1 cellular context compared by ENCODE assay signal in the genomic region with DNA sequence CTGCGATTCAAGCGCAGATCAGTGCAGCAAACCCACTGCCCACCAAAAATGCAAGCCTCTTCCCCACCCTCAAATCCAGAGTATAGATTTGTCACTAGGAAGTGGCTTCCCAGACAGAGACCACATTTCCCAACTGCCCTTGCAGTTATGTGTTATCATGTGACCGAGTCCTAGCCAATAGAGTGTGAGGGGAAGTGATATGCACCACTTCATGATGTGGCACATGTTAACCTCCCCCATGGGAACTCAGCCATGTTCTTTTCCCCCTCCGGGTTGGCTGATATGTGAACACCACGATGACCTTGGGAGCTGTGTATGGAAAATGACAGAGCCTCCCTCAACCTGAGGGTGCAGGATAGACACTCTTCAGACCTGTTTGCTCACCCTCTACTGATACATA.
TF ChIP-seq lines count a peak whose summit lies in the region.

No MANE protein-coding gene starts in this region.

TF ChIP-seq in K562, 482 proteins besides CTCF, POLR2A, EP300 and RAD21 (continued from another document and continues in another):
- TF ChIP-seq, protein P1, sequence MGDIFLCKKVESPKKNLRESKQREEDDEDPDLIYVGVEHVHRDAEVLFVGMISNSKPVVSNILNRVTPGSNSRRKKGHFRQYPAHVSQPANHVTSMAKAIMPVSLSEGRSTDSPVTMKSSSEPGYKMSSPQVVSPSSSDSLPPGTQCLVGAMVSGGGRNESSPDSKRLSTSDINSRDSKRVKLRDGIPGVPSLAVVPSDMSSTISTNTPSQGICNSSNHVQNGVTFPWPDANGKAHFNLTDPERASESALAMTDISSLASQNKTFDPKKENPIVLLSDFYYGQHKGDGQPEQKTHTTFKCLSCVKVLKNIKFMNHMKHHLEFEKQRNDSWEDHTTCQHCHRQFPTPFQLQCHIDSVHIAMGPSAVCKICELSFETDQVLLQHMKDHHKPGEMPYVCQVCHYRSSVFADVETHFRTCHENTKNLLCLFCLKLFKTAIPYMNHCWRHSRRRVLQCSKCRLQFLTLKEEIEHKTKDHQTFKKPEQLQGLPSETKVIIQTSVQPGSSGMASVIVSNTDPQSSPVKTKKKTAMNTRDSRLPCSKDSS (IDR thresholded peaks at IDR 0.05; ENCODE audit: low read depth, partially characterized antibody) = no peak
- TF ChIP-seq, protein P2, sequence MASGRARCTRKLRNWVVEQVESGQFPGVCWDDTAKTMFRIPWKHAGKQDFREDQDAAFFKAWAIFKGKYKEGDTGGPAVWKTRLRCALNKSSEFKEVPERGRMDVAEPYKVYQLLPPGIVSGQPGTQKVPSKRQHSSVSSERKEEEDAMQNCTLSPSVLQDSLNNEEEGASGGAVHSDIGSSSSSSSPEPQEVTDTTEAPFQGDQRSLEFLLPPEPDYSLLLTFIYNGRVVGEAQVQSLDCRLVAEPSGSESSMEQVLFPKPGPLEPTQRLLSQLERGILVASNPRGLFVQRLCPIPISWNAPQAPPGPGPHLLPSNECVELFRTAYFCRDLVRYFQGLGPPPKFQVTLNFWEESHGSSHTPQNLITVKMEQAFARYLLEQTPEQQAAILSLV (tag; IDR thresholded peaks at IDR 0.05) = no peak
- TF ChIP-seq, protein P3, sequence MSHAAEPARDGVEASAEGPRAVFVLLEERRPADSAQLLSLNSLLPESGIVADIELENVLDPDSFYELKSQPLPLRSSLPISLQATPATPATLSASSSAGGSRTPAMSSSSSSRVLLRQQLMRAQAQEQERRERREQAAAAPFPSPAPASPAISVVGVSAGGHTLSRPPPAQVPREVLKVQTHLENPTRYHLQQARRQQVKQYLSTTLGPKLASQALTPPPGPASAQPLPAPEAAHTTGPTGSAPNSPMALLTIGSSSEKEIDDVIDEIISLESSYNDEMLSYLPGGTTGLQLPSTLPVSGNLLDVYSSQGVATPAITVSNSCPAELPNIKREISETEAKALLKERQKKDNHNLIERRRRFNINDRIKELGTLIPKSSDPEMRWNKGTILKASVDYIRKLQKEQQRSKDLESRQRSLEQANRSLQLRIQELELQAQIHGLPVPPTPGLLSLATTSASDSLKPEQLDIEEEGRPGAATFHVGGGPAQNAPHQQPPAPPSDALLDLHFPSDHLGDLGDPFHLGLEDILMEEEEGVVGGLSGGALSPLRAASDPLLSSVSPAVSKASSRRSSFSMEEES (CRISPR knock-in tag; IDR thresholded peaks at IDR 0.05) = peak; percentile 20
- TF ChIP-seq CHD4 (IDR thresholded peaks at IDR 0.05; ENCODE audit: insufficient read depth, insufficient replicate concordance, low read depth, low read length, poor library complexity, severe bottlenecking) (no peak), CBX8 (IDR thresholded peaks at IDR 0.05; ENCODE audit: borderline replicate concordance, extremely low read depth, low read depth, low read length, poor library complexity, severe bottlenecking) (no peak), MAFK (IDR thresholded peaks at IDR 0.05; ENCODE audit: low read length) (no peak), HCFC1 (IDR thresholded peaks at IDR 0.05; ENCODE audit: low read depth, low read length) (peak; percentile 66), DPF2 (IDR thresholded peaks at IDR 0.05) (no peak), RFX1 (IDR thresholded peaks at IDR 0.05) (no peak), YY1 (IDR thresholded peaks at IDR 0.05; ENCODE audit: borderline replicate concordance in 1 of 3, control insufficient read depth in 1 of 3, extremely low read depth in 1 of 3, insufficient read depth in 3 of 3, insufficient read length in 1 of 3, insufficient replicate concordance in 2 of 3, low read depth in 1 of 3, low read length in 2 of 3) (peak in 1 of 3 experiments; percentile 63), RAD51 (IDR thresholded peaks at IDR 0.05; ENCODE audit: borderline replicate concordance, low read depth) (peak; percentile 78), JUNB (CRISPR knock-in tag; conservative IDR thresholded peaks at IDR 0.05) (no peak), CREB1 (IDR thresholded peaks at IDR 0.05) (no peak), CREB1 (CRISPR knock-in tag; IDR thresholded peaks at IDR 0.05) (no peak), BDP1 (IDR thresholded peaks at IDR 0.05; ENCODE audit: insufficient read depth, insufficient read length) (no peak), KDM1A (IDR thresholded peaks at IDR 0.05) (no peak), FOS (IDR thresholded peaks at IDR 0.05; ENCODE audit: extremely low read depth, insufficient read length) (peak; percentile 48), ZC3H11A (IDR thresholded peaks at IDR 0.05; ENCODE audit: low read depth, low read length) (no peak), YBX1 (IDR thresholded peaks at IDR 0.05) (no peak), TRIM24 (IDR thresholded peaks at IDR 0.05) (no peak), PRMT5 (CRISPR knock-in tag; IDR thresholded peaks at IDR 0.05) (no peak), ZNF77 (CRISPR knock-in tag; IDR thresholded peaks at IDR 0.05) (no peak), RBM39 (optimal IDR thresholded peaks at IDR 0.05; ENCODE audit: low read depth, low read length) (no peak), CBX3 (IDR thresholded peaks at IDR 0.05; ENCODE audit: borderline replicate concordance in 1 of 2, low read length in 2 of 2) (peak in 1 of 2 experiments; percentile 51; a peak in 1 of 3 replicates), GABPA (tag; conservative IDR thresholded peaks at IDR 0.05; ENCODE audit: low read depth) (no peak), RBM17 (IDR thresholded peaks at IDR 0.05; ENCODE audit: borderline replicate concordance, low read depth, low read length) (no peak), FOXM1 (IDR thresholded peaks at IDR 0.05; ENCODE audit: low read depth) (no peak), FOXM1 (CRISPR knock-in tag; IDR thresholded peaks at IDR 0.05; ENCODE audit: low read depth) (no peak), MYC (IDR thresholded peaks at IDR 0.05; ENCODE audit: low read depth, low read length) (peak; percentile 47; the same call in 1 of the 2 replicates), MYC (CRISPR knock-in tag; IDR thresholded peaks at IDR 0.05; ENCODE audit: borderline replicate concordance, low read depth) (no peak), RCOR1 (IDR thresholded peaks at IDR 0.05; ENCODE audit: borderline replicate concordance in 1 of 2, low read depth in 2 of 2, low read length in 2 of 2) (no peak), SMARCC2 (IDR thresholded peaks at IDR 0.05; ENCODE audit: low read depth) (no peak), NCOA6 (IDR thresholded peaks at IDR 0.05) (no peak), ETV6 (IDR thresholded peaks at IDR 0.05; ENCODE audit: borderline replicate concordance in 1 of 2, low read depth in 2 of 2, low read length in 1 of 2) (no peak), ETV6 (CRISPR knock-in tag; IDR thresholded peaks at IDR 0.05; ENCODE audit: borderline replicate concordance) (no peak), RBM25 (IDR thresholded peaks at IDR 0.05; ENCODE audit: low read depth, low read length, severe bottlenecking) (peak; percentile 17)
- TF ChIP-seq, protein P4, sequence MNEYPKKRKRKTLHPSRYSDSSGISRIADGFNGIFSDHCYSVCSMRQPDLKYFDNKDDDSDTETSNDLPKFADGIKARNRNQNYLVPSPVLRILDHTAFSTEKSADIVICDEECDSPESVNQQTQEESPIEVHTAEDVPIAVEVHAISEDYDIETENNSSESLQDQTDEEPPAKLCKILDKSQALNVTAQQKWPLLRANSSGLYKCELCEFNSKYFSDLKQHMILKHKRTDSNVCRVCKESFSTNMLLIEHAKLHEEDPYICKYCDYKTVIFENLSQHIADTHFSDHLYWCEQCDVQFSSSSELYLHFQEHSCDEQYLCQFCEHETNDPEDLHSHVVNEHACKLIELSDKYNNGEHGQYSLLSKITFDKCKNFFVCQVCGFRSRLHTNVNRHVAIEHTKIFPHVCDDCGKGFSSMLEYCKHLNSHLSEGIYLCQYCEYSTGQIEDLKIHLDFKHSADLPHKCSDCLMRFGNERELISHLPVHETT (CRISPR knock-in tag; conservative IDR thresholded peaks at IDR 0.05 in 1 of 2, IDR thresholded peaks at IDR 0.05 in 1 of 2) = no peak
- TF ChIP-seq, protein P5, sequence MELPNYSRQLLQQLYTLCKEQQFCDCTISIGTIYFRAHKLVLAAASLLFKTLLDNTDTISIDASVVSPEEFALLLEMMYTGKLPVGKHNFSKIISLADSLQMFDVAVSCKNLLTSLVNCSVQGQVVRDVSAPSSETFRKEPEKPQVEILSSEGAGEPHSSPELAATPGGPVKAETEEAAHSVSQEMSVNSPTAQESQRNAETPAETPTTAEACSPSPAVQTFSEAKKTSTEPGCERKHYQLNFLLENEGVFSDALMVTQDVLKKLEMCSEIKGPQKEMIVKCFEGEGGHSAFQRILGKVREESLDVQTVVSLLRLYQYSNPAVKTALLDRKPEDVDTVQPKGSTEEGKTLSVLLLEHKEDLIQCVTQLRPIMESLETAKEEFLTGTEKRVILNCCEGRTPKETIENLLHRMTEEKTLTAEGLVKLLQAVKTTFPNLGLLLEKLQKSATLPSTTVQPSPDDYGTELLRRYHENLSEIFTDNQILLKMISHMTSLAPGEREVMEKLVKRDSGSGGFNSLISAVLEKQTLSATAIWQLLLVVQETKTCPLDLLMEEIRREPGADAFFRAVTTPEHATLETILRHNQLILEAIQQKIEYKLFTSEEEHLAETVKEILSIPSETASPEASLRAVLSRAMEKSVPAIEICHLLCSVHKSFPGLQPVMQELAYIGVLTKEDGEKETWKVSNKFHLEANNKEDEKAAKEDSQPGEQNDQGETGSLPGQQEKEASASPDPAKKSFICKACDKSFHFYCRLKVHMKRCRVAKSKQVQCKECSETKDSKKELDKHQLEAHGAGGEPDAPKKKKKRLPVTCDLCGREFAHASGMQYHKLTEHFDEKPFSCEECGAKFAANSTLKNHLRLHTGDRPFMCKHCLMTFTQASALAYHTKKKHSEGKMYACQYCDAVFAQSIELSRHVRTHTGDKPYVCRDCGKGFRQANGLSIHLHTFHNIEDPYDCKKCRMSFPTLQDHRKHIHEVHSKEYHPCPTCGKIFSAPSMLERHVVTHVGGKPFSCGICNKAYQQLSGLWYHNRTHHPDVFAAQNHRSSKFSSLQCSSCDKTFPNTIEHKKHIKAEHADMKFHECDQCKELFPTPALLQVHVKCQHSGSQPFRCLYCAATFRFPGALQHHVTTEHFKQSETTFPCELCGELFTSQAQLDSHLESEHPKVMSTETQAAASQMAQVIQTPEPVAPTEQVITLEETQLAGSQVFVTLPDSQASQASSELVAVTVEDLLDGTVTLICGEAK (IDR thresholded peaks at IDR 0.05) = peak; percentile 46; the same call in 1 of the 2 replicates
- TF ChIP-seq, protein P5 (CRISPR knock-in tag; IDR thresholded peaks at IDR 0.05) = no peak
- TF ChIP-seq, protein P6, sequence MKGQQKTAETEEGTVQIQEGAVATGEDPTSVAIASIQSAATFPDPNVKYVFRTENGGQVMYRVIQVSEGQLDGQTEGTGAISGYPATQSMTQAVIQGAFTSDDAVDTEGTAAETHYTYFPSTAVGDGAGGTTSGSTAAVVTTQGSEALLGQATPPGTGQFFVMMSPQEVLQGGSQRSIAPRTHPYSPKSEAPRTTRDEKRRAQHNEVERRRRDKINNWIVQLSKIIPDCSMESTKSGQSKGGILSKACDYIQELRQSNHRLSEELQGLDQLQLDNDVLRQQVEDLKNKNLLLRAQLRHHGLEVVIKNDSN (CRISPR knock-in tag; IDR thresholded peaks at IDR 0.05) = peak; percentile 69
- TF ChIP-seq, protein P7, sequence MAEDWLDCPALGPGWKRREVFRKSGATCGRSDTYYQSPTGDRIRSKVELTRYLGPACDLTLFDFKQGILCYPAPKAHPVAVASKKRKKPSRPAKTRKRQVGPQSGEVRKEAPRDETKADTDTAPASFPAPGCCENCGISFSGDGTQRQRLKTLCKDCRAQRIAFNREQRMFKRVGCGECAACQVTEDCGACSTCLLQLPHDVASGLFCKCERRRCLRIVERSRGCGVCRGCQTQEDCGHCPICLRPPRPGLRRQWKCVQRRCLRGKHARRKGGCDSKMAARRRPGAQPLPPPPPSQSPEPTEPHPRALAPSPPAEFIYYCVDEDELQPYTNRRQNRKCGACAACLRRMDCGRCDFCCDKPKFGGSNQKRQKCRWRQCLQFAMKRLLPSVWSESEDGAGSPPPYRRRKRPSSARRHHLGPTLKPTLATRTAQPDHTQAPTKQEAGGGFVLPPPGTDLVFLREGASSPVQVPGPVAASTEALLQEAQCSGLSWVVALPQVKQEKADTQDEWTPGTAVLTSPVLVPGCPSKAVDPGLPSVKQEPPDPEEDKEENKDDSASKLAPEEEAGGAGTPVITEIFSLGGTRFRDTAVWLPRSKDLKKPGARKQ (CRISPR knock-in tag; IDR thresholded peaks at IDR 0.05) = no peak
- TF ChIP-seq, protein P8, sequence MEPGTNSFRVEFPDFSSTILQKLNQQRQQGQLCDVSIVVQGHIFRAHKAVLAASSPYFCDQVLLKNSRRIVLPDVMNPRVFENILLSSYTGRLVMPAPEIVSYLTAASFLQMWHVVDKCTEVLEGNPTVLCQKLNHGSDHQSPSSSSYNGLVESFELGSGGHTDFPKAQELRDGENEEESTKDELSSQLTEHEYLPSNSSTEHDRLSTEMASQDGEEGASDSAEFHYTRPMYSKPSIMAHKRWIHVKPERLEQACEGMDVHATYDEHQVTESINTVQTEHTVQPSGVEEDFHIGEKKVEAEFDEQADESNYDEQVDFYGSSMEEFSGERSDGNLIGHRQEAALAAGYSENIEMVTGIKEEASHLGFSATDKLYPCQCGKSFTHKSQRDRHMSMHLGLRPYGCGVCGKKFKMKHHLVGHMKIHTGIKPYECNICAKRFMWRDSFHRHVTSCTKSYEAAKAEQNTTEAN (CRISPR knock-in tag; IDR thresholded peaks at IDR 0.05) = no peak
- TF ChIP-seq, protein P9, sequence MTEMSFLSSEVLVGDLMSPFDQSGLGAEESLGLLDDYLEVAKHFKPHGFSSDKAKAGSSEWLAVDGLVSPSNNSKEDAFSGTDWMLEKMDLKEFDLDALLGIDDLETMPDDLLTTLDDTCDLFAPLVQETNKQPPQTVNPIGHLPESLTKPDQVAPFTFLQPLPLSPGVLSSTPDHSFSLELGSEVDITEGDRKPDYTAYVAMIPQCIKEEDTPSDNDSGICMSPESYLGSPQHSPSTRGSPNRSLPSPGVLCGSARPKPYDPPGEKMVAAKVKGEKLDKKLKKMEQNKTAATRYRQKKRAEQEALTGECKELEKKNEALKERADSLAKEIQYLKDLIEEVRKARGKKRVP (CRISPR knock-in tag; IDR thresholded peaks at IDR 0.05) = no peak
